In genomic region chr15:66631616-66632263, GRCh38 we compare ENCODE assay signal across 22 cellular contexts.
DNase-seq lines count a peak whose midpoint lies in the region; ATAC-seq and TF ChIP-seq lines count a peak whose summit lies in the region.
"Had no signal": no experiment of that assay in that cellular context is flagged by ENCODE, and none has a peak within 500 bp of the region (broad histone marks: within the 10 kb centered on the region; RNA-seq: fewer than 3 reads in every experiment).

No MANE protein-coding gene starts in this region.

- CTCF ChIA-PET in activated CD8-positive, alpha-beta memory T cell treated with anti-CD3 and anti-CD28 coated beads, Interleukin-2, amount 10 ng/mL, durations not matched to agents 7 days and 5 days (lab: Charles Lee) = no interaction called here

- H3K27me3 Mint-ChIP-seq in endodermal cell (ENCODE audit: insufficient read depth) (no peaks in the 10 kb centered on the region), neural progenitor cell (ENCODE audit: insufficient read depth, low read depth) (peaks cover 9% of the 10 kb centered on the region), HFFc6 (ENCODE audit: insufficient read depth) (peaks cover 13% of the 10 kb centered on the region; the same call in 1 of the 2 replicates)
- H3K27me3 Mint-ChIP-seq in activated CD8-positive, alpha-beta memory T cell treated with anti-CD3 and anti-CD28 coated beads, Interleukin-2, amount 10 ng/mL, durations not matched to agents 7 days and 5 days = peaks cover 5% of the 10 kb centered on the region
- H3K27me3 Mint-ChIP-seq: T-cell had no signal

- H3K4me3 ChIP-seq in H7 (ENCODE audit: insufficient read depth, low read depth, low read length) = no peak overlapping the region
- no peak overlapping the region for H3K4me3 ChIP-seq in endodermal cell (ENCODE audit: low read length)
- no peak overlapping the region for H3K4me3 ChIP-seq in neural progenitor cell
- H3K4me3 ChIP-seq: breast epithelium, GM12878 had no signal

- H3K79me2 ChIP-seq in neural progenitor cell (ENCODE audit: low read depth) = no peaks in the 10 kb centered on the region

- no peaks in the 10 kb centered on the region for H3K36me3 Mint-ChIP-seq in endodermal cell (ENCODE audit: low read depth)
- no peaks in the 10 kb centered on the region for H3K36me3 Mint-ChIP-seq in neural progenitor cell
- no peaks in the 10 kb centered on the region for H3K36me3 Mint-ChIP-seq in activated CD8-positive, alpha-beta memory T cell treated with anti-CD3 and anti-CD28 coated beads, Interleukin-2, amount 10 ng/mL, durations not matched to agents 7 days and 5 days
- no peaks in the 10 kb centered on the region for H3K36me3 Mint-ChIP-seq in HFFc6 (ENCODE audit: low read depth)
- H3K36me3 Mint-ChIP-seq: T-cell had no signal

- peaks cover 31% of the 10 kb centered on the region for H3K4me1 ChIP-seq in endodermal cell (ENCODE audit: control insufficient read depth, insufficient read depth, low read length)
- peaks cover 55% of the 10 kb centered on the region for H3K4me1 ChIP-seq in neural progenitor cell
- H3K4me1 ChIP-seq: breast epithelium had no signal

- H3K9ac ChIP-seq in endodermal cell (ENCODE audit: extremely low read depth, low read length, poor library complexity, severe bottlenecking) (no peak overlapping the region), neural progenitor cell (no peak overlapping the region)

- no peaks in the 10 kb centered on the region for H3K27me3 ChIP-seq in H7 (ENCODE audit: control insufficient read depth, insufficient read depth, low read length)
- no peaks in the 10 kb centered on the region for H3K27me3 ChIP-seq in endodermal cell (ENCODE audit: control insufficient read depth, insufficient read depth, low read length, poor library complexity, severe bottlenecking)
- H3K27me3 ChIP-seq in neural progenitor cell = no peaks in the 10 kb centered on the region
- H3K27me3 ChIP-seq: breast epithelium had no signal

- H3K27ac ChIP-seq in endodermal cell (ENCODE audit: low read depth, low read length) = no peak overlapping the region
- no peak overlapping the region for H3K27ac ChIP-seq in neural progenitor cell
- H3K27ac ChIP-seq: breast epithelium had no signal

- H3K27ac Mint-ChIP-seq in endodermal cell (no peak overlapping the region), neural progenitor cell (peak overlapping the region; percentile 81), HFFc6 (no peak overlapping the region)
- H3K27ac Mint-ChIP-seq in activated CD8-positive, alpha-beta memory T cell treated with anti-CD3 and anti-CD28 coated beads, Interleukin-2, amount 10 ng/mL, durations not matched to agents 7 days and 5 days = no peak overlapping the region
- H3K27ac Mint-ChIP-seq: activated T-helper 1 cell treated with anti-CD3 and anti-CD28 coated beads, Interleukin-12 subunit alpha, Interleukin-12 subunit beta, Interleukin-2, Interleukin-4 antibody, amounts not matched to agents 30 ng/mL and 10 ng/mL and 1 ng/mL, durations not matched to agents 14 hours and 24 hours and 36 hours; progenitor cell of endocrine pancreas; T-cell had no signal

- DNase-seq in H7 (peak; percentile 47), NCI-H69 (lab: John Stamatoyannopoulos, UW) (peak; percentile 70), endodermal cell (peak; percentile 56), neural progenitor cell (ENCODE audit: low spot score) (no peak), NCI-H1436 treated with DMSO at 0.1 percent for 48 hours (lab: John Stamatoyannopoulos, UW) (no peak), HFFc6 (no peak)
- no peak for DNase-seq in activated naive CD4-positive, alpha-beta T cell treated with Interleukin-2 at 50 U/mL for 16 hours
- no peak for DNase-seq in activated CD8-positive, alpha-beta memory T cell treated with anti-CD3 and anti-CD28 coated beads, Interleukin-2, amount 10 ng/mL, durations not matched to agents 7 days and 5 days
- DNase-seq: activated CD4-positive, alpha-beta T cell treated with anti-CD3 and anti-CD28 coated beads for 4 hours; foreskin melanocyte; hypothalamus; NCI-H1048; NCI-H2081; small intestine; stimulated activated CD4-positive, alpha-beta T cell treated with anti-CD3 and anti-CD28 coated beads, Interleukin-2, amount 100 ng/mL, for 48 hours; stimulated activated naive CD4-positive, alpha-beta T cell treated with Interleukin-2 at 50 U/mL for 16 hours; T-cell had no signal

- no peak for ATAC-seq in activated CD8-positive, alpha-beta memory T cell treated with anti-CD3 and anti-CD28 coated beads, Interleukin-2, amount 10 ng/mL, durations not matched to agents 7 days and 5 days
- ATAC-seq: GM12878, T-cell had no signal

- H2AFZ ChIP-seq in neural progenitor cell (replicated peaks) = peak overlapping the region; percentile 5

- peaks cover 64% of the 10 kb centered on the region for H3K4me1 Mint-ChIP-seq in endodermal cell
- peaks cover 69% of the 10 kb centered on the region for H3K4me1 Mint-ChIP-seq in neural progenitor cell
- no peaks in the 10 kb centered on the region for H3K4me1 Mint-ChIP-seq in activated CD8-positive, alpha-beta memory T cell treated with anti-CD3 and anti-CD28 coated beads, Interleukin-2, amount 10 ng/mL, durations not matched to agents 7 days and 5 days
- H3K4me1 Mint-ChIP-seq in HFFc6 (ENCODE audit: low read depth) = peaks cover 20% of the 10 kb centered on the region
- H3K4me1 Mint-ChIP-seq: T-cell had no signal

- H3K9me3 Mint-ChIP-seq in endodermal cell (no peaks in the 10 kb centered on the region), neural progenitor cell (no peaks in the 10 kb centered on the region), HFFc6 (no peaks in the 10 kb centered on the region)
- no peaks in the 10 kb centered on the region for H3K9me3 Mint-ChIP-seq in activated CD8-positive, alpha-beta memory T cell treated with anti-CD3 and anti-CD28 coated beads, Interleukin-2, amount 10 ng/mL, durations not matched to agents 7 days and 5 days (ENCODE audit: low read depth)
- H3K9me3 Mint-ChIP-seq: activated T-helper 1 cell treated with anti-CD3 and anti-CD28 coated beads, Interleukin-12 subunit alpha, Interleukin-12 subunit beta, Interleukin-2, Interleukin-4 antibody, amounts not matched to agents 30 ng/mL and 10 ng/mL and 1 ng/mL, durations not matched to agents 14 hours and 24 hours and 36 hours; neural crest cell; T-cell had no signal

- H3K4me2 ChIP-seq in neural progenitor cell = no peak overlapping the region

- peak; percentile 32 for TF ChIP-seq CTCF in endodermal cell (conservative IDR thresholded peaks at IDR 0.05)
- no peak for TF ChIP-seq CTCF in neural progenitor cell (IDR thresholded peaks at IDR 0.05)
- TF ChIP-seq CTCF in HFFc6 (IDR thresholded peaks at IDR 0.05) = no peak

- 84 to 85% methylated on average over 4 to 7 of the region's 7 CpGs for WGBS in endodermal cell (ENCODE audit: insufficient coverage in 1 of 2, insufficient read length in 1 of 2), 2 experiments

- no peaks in the 10 kb centered on the region for H4K20me1 ChIP-seq in neural progenitor cell (ENCODE audit: low read depth)

- H3K36me3 ChIP-seq in H7 (replicated peaks; ENCODE audit: control insufficient read depth, insufficient read depth, low read length) (no peaks in the 10 kb centered on the region), endodermal cell (ENCODE audit: control insufficient read depth, insufficient read depth, low read length) (no peaks in the 10 kb centered on the region), neural progenitor cell (no peaks in the 10 kb centered on the region)
- H3K36me3 ChIP-seq: breast epithelium had no signal

- no peak overlapping the region for H3K4me3 Mint-ChIP-seq in endodermal cell
- no peak overlapping the region for H3K4me3 Mint-ChIP-seq in neural progenitor cell
- H3K4me3 Mint-ChIP-seq in activated CD8-positive, alpha-beta memory T cell treated with anti-CD3 and anti-CD28 coated beads, Interleukin-2, amount 10 ng/mL, durations not matched to agents 7 days and 5 days = no peak overlapping the region
- H3K4me3 Mint-ChIP-seq in HFFc6 = no peak overlapping the region
- H3K4me3 Mint-ChIP-seq: activated T-helper 1 cell treated with anti-CD3 and anti-CD28 coated beads, Interleukin-12 subunit alpha, Interleukin-12 subunit beta, Interleukin-2, Interleukin-4 antibody, amounts not matched to agents 30 ng/mL and 10 ng/mL and 1 ng/mL, durations not matched to agents 14 hours and 24 hours and 36 hours; neural crest cell; T-cell had no signal

- H3K9me3 ChIP-seq in endodermal cell (ENCODE audit: control insufficient read depth, low read length) (no peaks in the 10 kb centered on the region), neural progenitor cell (ENCODE audit: low read depth) (no peaks in the 10 kb centered on the region)
- H3K9me3 ChIP-seq: breast epithelium had no signal

- peaks cover 34% of the 10 kb centered on the region for H3F3A ChIP-seq in neural progenitor cell (ENCODE audit: low read depth)

Comparison
In these comparisons a context has a peak if more than half of its experiments do, and no peak if none do; other contexts are left out.
1. DNase-seq: peak in H7 (single experiment), NCI-H69 (single experiment) and endodermal cell (single experiment); none in neural progenitor cell (single experiment), NCI-H1436 treated with DMSO at 0.1 percent for 48 hours (single experiment), activated naive CD4-positive, alpha-beta T cell treated with Interleukin-2 at 50 U/mL for 16 hours (single experiment), activated CD8-positive, alpha-beta memory T cell treated with anti-CD3 and anti-CD28 coated beads, Interleukin-2, amount 10 ng/mL, durations not matched to agents 7 days and 5 days (single experiment) and HFFc6 (single experiment).